Comparison of ENCODE assay signal across 17 cellular contexts in genomic region chr5:113231653-113232000, GRCh38.
DNase-seq lines count a peak whose midpoint lies in the region; ATAC-seq and TF ChIP-seq lines count a peak whose summit lies in the region.
"Had no signal": no experiment of that assay in that cellular context is flagged by ENCODE, and none has a peak within 500 bp of the region (broad histone marks: within the 10 kb centered on the region; RNA-seq: fewer than 3 reads in every experiment).

No MANE protein-coding gene starts in this region.

- no peak overlapping the region for H3K23ac ChIP-seq in IMR-90 (ENCODE audit: low read depth, low read length)

- CTCF ChIA-PET in IMR-90 (lab: Yijun Ruan, JAX), result no interaction called here

- no peak overlapping the region for H4K5ac ChIP-seq in IMR-90 (ENCODE audit: low read depth, low read length)

- no peaks in the 10 kb centered on the region for H3K27me3 ChIP-seq in ACC112 (ENCODE audit: insufficient read depth, low read length)
- H3K27me3 ChIP-seq in IMR-90 (ENCODE audit: control insufficient read depth, insufficient read depth, low read length), result no peaks in the 10 kb centered on the region
- no peaks in the 10 kb centered on the region for H3K27me3 ChIP-seq in endodermal cell (ENCODE audit: control insufficient read depth, insufficient read depth, low read length, poor library complexity, severe bottlenecking)
- H3K27me3 ChIP-seq in tibial artery, result no peaks in the 10 kb centered on the region
- H3K27me3 ChIP-seq: SJSA1 had no signal

- in situ Hi-C loops in IMR-90 (cut with MboI; ENCODE audit: low sequenced_read_pairs), result no loop called here

- no peak overlapping the region for H4K8ac ChIP-seq in IMR-90 (ENCODE audit: low read depth in 2 of 2, low read length in 2 of 2)

- H2BK15ac ChIP-seq in IMR-90 (ENCODE audit: low read depth, low read length), result no peak overlapping the region

- dilution Hi-C loops in IMR-90 (cut with HindIII; ENCODE audit: low sequenced_read_pairs, unreplicated experiment), result no loop called here

- peaks cover 3 to 10% of the 10 kb centered on the region in 2 experiments; a peak in 2 of 4 replicates for H3K79me1 ChIP-seq in IMR-90 (ENCODE audit: low read depth in 1 of 2, low read length in 2 of 2)

- H3K18ac ChIP-seq in IMR-90 (ENCODE audit: low read depth, low read length), result no peak overlapping the region

- no peak for TF ChIP-seq RAD21 in IMR-90 (IDR thresholded peaks at IDR 0.05; ENCODE audit: low read length)

- H3K4me3 Mint-ChIP-seq in endodermal cell (no peak overlapping the region), nephron (no peak overlapping the region)
- H3K4me3 Mint-ChIP-seq: CD8-positive, alpha-beta memory T cell had no signal

- no peak overlapping the region for H2BK5ac ChIP-seq in IMR-90 (ENCODE audit: low read depth, low read length, poor library complexity, severe bottlenecking)

- H3K27ac Mint-ChIP-seq in endodermal cell, result peak overlapping the region; percentile 57
- H3K27ac Mint-ChIP-seq in nephron, result peak overlapping the region; percentile 71 to 88 (median 82)
- H3K27ac Mint-ChIP-seq: CD8-positive, alpha-beta memory T cell had no signal

- no peak overlapping the region for H3K4me3 ChIP-seq in ACC112 (ENCODE audit: low read depth, low read length)
- H3K4me3 ChIP-seq in IMR-90 (ENCODE audit: insufficient read depth, low read depth, low read length), result no peak overlapping the region
- no peak overlapping the region for H3K4me3 ChIP-seq in endodermal cell (ENCODE audit: low read length)
- H3K4me3 ChIP-seq in tibial artery, result no peak overlapping the region
- H3K4me3 ChIP-seq: SJSA1 had no signal

- no peak overlapping the region for H3K14ac ChIP-seq in IMR-90 (replicated peaks; ENCODE audit: low read depth, low read length)

- H3K9me3 ChIP-seq in IMR-90 (ENCODE audit: control insufficient read depth, insufficient read depth, low read length) (no peaks in the 10 kb centered on the region), endodermal cell (ENCODE audit: control insufficient read depth, low read length) (no peaks in the 10 kb centered on the region), tibial artery (no peaks in the 10 kb centered on the region)
- H3K9me3 ChIP-seq: SJSA1 had no signal

- POLR2A ChIA-PET in IMR-90 (lab: Charles Lee; ENCODE audit: unreplicated experiment), result no interaction called here

- H3K27me3 Mint-ChIP-seq in endodermal cell (ENCODE audit: insufficient read depth) (no peaks in the 10 kb centered on the region), nephron (ENCODE audit: low read depth) (no peaks in the 10 kb centered on the region)

- H4K20me1 ChIP-seq in IMR-90 (ENCODE audit: insufficient read depth, low read length), result no peaks in the 10 kb centered on the region

- H3K4me1 ChIP-seq in ACC112 (ENCODE audit: control insufficient read depth, insufficient read depth, low read length, unreplicated experiment) (peaks cover 36% of the 10 kb centered on the region), IMR-90 (ENCODE audit: control insufficient read depth, insufficient read depth, low read length) (peaks cover 6% of the 10 kb centered on the region), endodermal cell (ENCODE audit: control insufficient read depth, insufficient read depth, low read length) (peaks cover 17% of the 10 kb centered on the region), tibial artery (peaks cover 0 to 16% (median 6%) of the 10 kb centered on the region in 4 donors)

- H4K91ac ChIP-seq in IMR-90 (ENCODE audit: insufficient read depth, low read depth, low read length), result no peak overlapping the region

- BruUV-seq in IMR-90 (replicated peaks; lab: Mats Ljungman, UMichigan), result no TSS peak

- TF ChIP-seq POLR2A in IMR-90 (IDR thresholded peaks at IDR 0.05; ENCODE audit: low read depth, low read length), result no peak

- no peaks in the 10 kb centered on the region for H3K79me2 ChIP-seq in ACC112 (ENCODE audit: control insufficient read depth, insufficient read depth, low read length, unreplicated experiment)

- no peak overlapping the region for H2BK120ac ChIP-seq in IMR-90 (ENCODE audit: low read depth, low read length)

- DNase-seq in IMR-90, result no peak
- no peak for DNase-seq in endodermal cell
- DNase-seq in tibial artery, result no peak
- no peak for DNase-seq in kidney glomerular epithelial cell (lab: John Stamatoyannopoulos, UW)
- DNase-seq in anterior cingulate cortex (lab: John Stamatoyannopoulos, UW), result no peak
- DNase-seq: C1 segment of cervical spinal cord; CD8-positive, alpha-beta memory T cell; GOT3; NCI-H1417; NCI-H187; NCI-H2227 treated with DMSO at 0.1 percent for 48 hours; NCI-H510A treated with DMSO at 0.1 percent for 48 hours had no signal

- TF ChIP-seq CTCF in IMR-90 (conservative IDR thresholded peaks at IDR 0.05; ENCODE audit: low read depth, low read length) (no peak), endodermal cell (conservative IDR thresholded peaks at IDR 0.05) (no peak), nephron (IDR thresholded peaks at IDR 0.05; ENCODE audit: unreplicated experiment in 3 of 3) (no peak), tibial artery (IDR thresholded peaks at IDR 0.05) (no peak)

- WGBS in IMR-90 (ENCODE audit: extremely low coverage in 2 of 2, insufficient read length in 1 of 2), 2 experiments, result no CpG with 5 or more reads among the region's 1 CpG
- WGBS in endodermal cell (ENCODE audit: insufficient coverage in 1 of 2, insufficient read length in 1 of 2), 2 experiments, result 84 to 100% methylated on average over 1 of the region's 1 CpG

- H2AFZ ChIP-seq in ACC112 (ENCODE audit: low read length, unreplicated experiment) (no peak overlapping the region), IMR-90 (replicated peaks; ENCODE audit: low read length, poor library complexity) (no peak overlapping the region)

- H3K4ac ChIP-seq in IMR-90 (ENCODE audit: low read depth, low read length), result no peak overlapping the region

- H3K36me3 Mint-ChIP-seq in endodermal cell (ENCODE audit: low read depth), result no peaks in the 10 kb centered on the region
- H3K36me3 Mint-ChIP-seq in nephron (ENCODE audit: low read depth), result no peaks in the 10 kb centered on the region

- H2AK9ac ChIP-seq in IMR-90 (replicated peaks; ENCODE audit: low read depth, low read length, poor library complexity), result no peak overlapping the region

- no peaks in the 10 kb centered on the region for H3K9me1 ChIP-seq in IMR-90 (ENCODE audit: insufficient read depth, low read length)

- intact Hi-C loops in IMR-90 (cut with micrococcal nuclease), result no loop called here
- intact Hi-C loops in tibial artery (cut with DNase I; ENCODE audit: low total_unique reads), result no loop called here

- no peak overlapping the region for H2AK5ac ChIP-seq in IMR-90 (ENCODE audit: low read depth, low read length)

- H3K4me2 ChIP-seq in IMR-90 (ENCODE audit: low read depth, low read length), result no peak overlapping the region

- ATAC-seq in IMR-90 (ENCODE audit: low read depth), result no peak
- ATAC-seq in GM19452 (IDR thresholded peaks at IDR 0.05; ENCODE audit: unreplicated experiment), result no peak

- H3K56ac ChIP-seq in IMR-90 (ENCODE audit: extremely low read depth, insufficient read depth, low read length), result no peak overlapping the region

- no peak overlapping the region for H2BK20ac ChIP-seq in IMR-90 (ENCODE audit: low read depth, low read length)

- H3K4me1 Mint-ChIP-seq in endodermal cell, result peaks cover 62% of the 10 kb centered on the region
- H3K4me1 Mint-ChIP-seq in nephron, result peaks cover 69% of the 10 kb centered on the region

- H3K36me3 ChIP-seq in ACC112 (ENCODE audit: insufficient read depth, low read length) (no peaks in the 10 kb centered on the region), IMR-90 (ENCODE audit: control insufficient read depth, insufficient read depth, low read length) (peaks cover 2% of the 10 kb centered on the region; the same call in 1 of the 2 replicates), endodermal cell (ENCODE audit: control insufficient read depth, insufficient read depth, low read length) (peaks cover 16% of the 10 kb centered on the region), tibial artery (no peaks in the 10 kb centered on the region)
- H3K36me3 ChIP-seq: SJSA1 had no signal

- H3K27ac ChIP-seq in ACC112 (ENCODE audit: low read depth, low read length), result peak overlapping the region; percentile 56
- no peak overlapping the region for H3K27ac ChIP-seq in IMR-90 (ENCODE audit: insufficient read depth, low read length)
- H3K27ac ChIP-seq in endodermal cell (ENCODE audit: low read depth, low read length), result no peak overlapping the region
- no peak overlapping the region for H3K27ac ChIP-seq in tibial artery
- H3K27ac ChIP-seq: RWPE1, SJSA1 had no signal

- no peaks in the 10 kb centered on the region for H3K9me3 Mint-ChIP-seq in endodermal cell
- H3K9me3 Mint-ChIP-seq in nephron, result no peaks in the 10 kb centered on the region
- H3K9me3 Mint-ChIP-seq: CD8-positive, alpha-beta memory T cell had no signal

- H3K9ac ChIP-seq in IMR-90 (ENCODE audit: low read depth, low read length) (no peak overlapping the region), endodermal cell (ENCODE audit: extremely low read depth, low read length, poor library complexity, severe bottlenecking) (no peak overlapping the region)

TF ChIP-seq in IMR-90, 13 proteins besides CTCF, POLR2A, EP300 and RAD21:
- TF ChIP-seq MXI1 (IDR thresholded peaks at IDR 0.05; ENCODE audit: borderline replicate concordance, low read depth, low read length) (no peak), MAFK (IDR thresholded peaks at IDR 0.05; ENCODE audit: low read depth, low read length) (peak; percentile 56)
